12 cellular contexts compared by ENCODE assay signal in the genomic region with DNA sequence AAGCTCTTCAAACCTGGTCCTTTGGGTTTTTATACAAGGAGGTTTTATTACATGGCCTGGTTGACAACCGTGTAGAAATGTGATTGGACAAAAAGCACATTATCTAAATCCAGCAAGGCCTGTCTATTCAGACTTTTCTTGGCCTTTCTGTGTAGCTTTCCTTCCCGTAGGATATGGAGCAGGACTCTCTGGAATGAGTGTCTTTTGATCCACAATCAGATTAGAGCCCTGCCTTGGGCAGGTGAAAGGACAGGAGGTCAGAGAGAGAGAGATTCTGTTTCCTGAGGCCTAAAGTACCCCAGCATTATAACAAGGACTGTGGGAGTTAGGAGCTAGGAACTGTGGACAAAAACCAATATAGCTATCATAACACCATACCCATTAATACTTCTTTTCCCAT.
A peak's percentile ranks its signal among the peaks of the same experiment; 100 is the strongest.
DNase-seq lines count a peak whose midpoint lies in the region; ATAC-seq and TF ChIP-seq lines count a peak whose summit lies in the region.
"Had no signal": no experiment of that assay in that cellular context is flagged by ENCODE, and none has a peak within 500 bp of the region (broad histone marks: within the 10 kb centered on the region; RNA-seq: fewer than 3 reads in every experiment).

No MANE protein-coding gene starts in this region.

- peak overlapping the region; percentile 3; the same call in 1 of the 2 replicates for H2AFZ ChIP-seq in OCI-LY7 (ENCODE audit: low read length)

- H3K36me3 Mint-ChIP-seq in activated T-cell treated with anti-CD3 and anti-CD28 coated beads, Interleukin-2, amount 50 U/mL, for 72 hours (ENCODE audit: insufficient read depth in 2 of 2) = peaks cover 2 to 4% of the 10 kb centered on the region in 2 donors
- peaks cover 5% of the 10 kb centered on the region for H3K36me3 Mint-ChIP-seq in effector memory CD8-positive, alpha-beta T cell (ENCODE audit: insufficient read depth)

- peaks cover 0 to 1% of the 10 kb centered on the region in 2 donors for H3K9me3 Mint-ChIP-seq in activated T-cell treated with anti-CD3 and anti-CD28 coated beads, Interleukin-2, amount 50 U/mL, for 72 hours
- no peaks in the 10 kb centered on the region for H3K9me3 Mint-ChIP-seq in effector memory CD8-positive, alpha-beta T cell
- H3K9me3 Mint-ChIP-seq in stimulated activated naive CD8-positive, alpha-beta T cell treated with anti-CD3 and anti-CD28 coated beads, Interleukin-15, amount 100 ng/mL, for 72 hours = no peaks in the 10 kb centered on the region

- peak overlapping the region; percentile 93 for H3K27ac Mint-ChIP-seq in activated T-cell treated with anti-CD3 and anti-CD28 coated beads, Interleukin-2, amount 50 U/mL, for 72 hours
- H3K27ac Mint-ChIP-seq in effector memory CD8-positive, alpha-beta T cell = peak overlapping the region; percentile 94 to 97
- H3K27ac Mint-ChIP-seq in stimulated activated naive CD8-positive, alpha-beta T cell treated with anti-CD3 and anti-CD28 coated beads, Interleukin-15, amount 100 ng/mL, for 72 hours = peak overlapping the region; percentile 93

- peak overlapping the region; percentile 46 to 77 for H3K4me3 Mint-ChIP-seq in activated T-cell treated with anti-CD3 and anti-CD28 coated beads, Interleukin-2, amount 50 U/mL, for 72 hours
- H3K4me3 Mint-ChIP-seq in effector memory CD8-positive, alpha-beta T cell = peak overlapping the region; percentile 71 to 81
- H3K4me3 Mint-ChIP-seq in stimulated activated naive CD8-positive, alpha-beta T cell treated with anti-CD3 and anti-CD28 coated beads, Interleukin-15, amount 100 ng/mL, for 72 hours = peak overlapping the region; percentile 29 to 68

- POLR2A ChIA-PET in OCI-LY7 (lab: Charles Lee) = no interaction called here
- POLR2A ChIA-PET in GM10248 (lab: Yijun Ruan, JAX) = no interaction called here

- CTCF ChIA-PET in OCI-LY7 (lab: Charles Lee; ENCODE audit: unreplicated experiment) (interaction anchor here (1.2 kb wide), 1 partner anchor 28 kb away, joined by 3 read pairs; no protein-coding TSS in a partner anchor), GM10248 (lab: Yijun Ruan, JAX) (interaction anchor here (1.4 kb wide), 1 partner anchor 22 kb away, joined by 3 read pairs; no protein-coding TSS in a partner anchor)

- no peaks in the 10 kb centered on the region for H3K36me3 ChIP-seq in OCI-LY7 (ENCODE audit: insufficient read depth, low read length)

- H3K27me3 Mint-ChIP-seq in activated T-cell treated with anti-CD3 and anti-CD28 coated beads, Interleukin-2, amount 50 U/mL, for 72 hours (ENCODE audit: low read depth) = no peaks in the 10 kb centered on the region
- no peaks in the 10 kb centered on the region for H3K27me3 Mint-ChIP-seq in effector memory CD8-positive, alpha-beta T cell
- H3K27me3 Mint-ChIP-seq in stimulated activated naive CD8-positive, alpha-beta T cell treated with anti-CD3 and anti-CD28 coated beads, Interleukin-15, amount 100 ng/mL, for 72 hours = no peaks in the 10 kb centered on the region

- H3K79me2 ChIP-seq in OCI-LY7 (ENCODE audit: insufficient read depth, low read depth, low read length) = peaks cover 41% of the 10 kb centered on the region; the same call in 1 of the 2 replicates

- no peak for ATAC-seq in activated T-cell treated with anti-CD3 and anti-CD28 coated beads, Interleukin-2, amount 50 U/mL, for 72 hours (replicated peaks in 1 of 2)
- ATAC-seq in effector memory CD8-positive, alpha-beta T cell (replicated peaks) = no peak
- no peak for ATAC-seq in stimulated activated naive CD8-positive, alpha-beta T cell treated with anti-CD3 and anti-CD28 coated beads, Interleukin-15, amount 100 ng/mL, for 72 hours

- intact Hi-C loops in OCI-LY7 (cut with micrococcal nuclease; ENCODE audit: unreplicated experiment) = no loop called here

- peak overlapping the region; percentile 96 for H3K27ac ChIP-seq in OCI-LY7 (ENCODE audit: low read depth, low read length, poor library complexity, severe bottlenecking)

- H3K9me3 ChIP-seq in OCI-LY7 (ENCODE audit: low read length) = no peaks in the 10 kb centered on the region

- H3K4me3 ChIP-seq in OCI-LY7 (ENCODE audit: low read depth, low read length, poor library complexity, severe bottlenecking) = peak overlapping the region; percentile 34

- H3K9me2 ChIP-seq in OCI-LY7 (ENCODE audit: insufficient read depth, low read length) = no peaks in the 10 kb centered on the region

- no peak for DNase-seq in activated T-cell treated with anti-CD3 and anti-CD28 coated beads, Interleukin-2, amount 50 U/mL, for 72 hours
- no peak for DNase-seq in activated T-cell treated with anti-CD3 and anti-CD28 coated beads, Interleukin-2, amount 50 U/mL, for 1 hour
- DNase-seq in OCI-LY7 (ENCODE audit: low spot score) (no peak), HPDE6-E6E7 (ENCODE audit: extremely low spot score) (no peak), NCI-H2029 treated with DMSO at 0.1 percent for 48 hours (lab: John Stamatoyannopoulos, UW) (no peak), GM10248 (ENCODE audit: extremely low spot score) (no peak)
- DNase-seq in effector memory CD8-positive, alpha-beta T cell = no peak
- DNase-seq in stimulated activated naive CD8-positive, alpha-beta T cell treated with anti-CD3 and anti-CD28 coated beads, Interleukin-15, amount 100 ng/mL, for 72 hours = no peak
- DNase-seq: activated CD8-positive, alpha-beta memory T cell treated with anti-CD3 and anti-CD28 coated beads, Interleukin-2, amount 50 U/mL, for 4 hours; NCI-H2107; occipital lobe; SHP77 treated with DMSO at 0.1 percent for 48 hours had no signal

- no peak for TF ChIP-seq CTCF in OCI-LY7 (conservative IDR thresholded peaks at IDR 0.05; ENCODE audit: low read length)
- TF ChIP-seq CTCF in GM10248 (IDR thresholded peaks at IDR 0.05; ENCODE audit: control extremely low read depth, extremely low read depth, low read depth, missing control alignments) = no peak

- peak overlapping the region; percentile 73 for H3K4me2 ChIP-seq in OCI-LY7 (ENCODE audit: low read length)

- BruUV-seq in OCI-LY7 (replicated peaks; lab: Mats Ljungman, UMichigan) = no TSS peak

- peaks cover 71% of the 10 kb centered on the region for H3K4me1 ChIP-seq in OCI-LY7 (ENCODE audit: insufficient read depth, low read length, poor library complexity, severe bottlenecking)

- no peaks in the 10 kb centered on the region for H4K20me1 ChIP-seq in OCI-LY7 (ENCODE audit: insufficient read depth, low read length)

- peaks cover 77% of the 10 kb centered on the region for H3K4me1 Mint-ChIP-seq in activated T-cell treated with anti-CD3 and anti-CD28 coated beads, Interleukin-2, amount 50 U/mL, for 72 hours (ENCODE audit: low read depth)
- peaks cover 29 to 43% of the 10 kb centered on the region in 2 donors for H3K4me1 Mint-ChIP-seq in effector memory CD8-positive, alpha-beta T cell (ENCODE audit: low read depth in 2 of 2)
- peaks cover 76% of the 10 kb centered on the region for H3K4me1 Mint-ChIP-seq in stimulated activated naive CD8-positive, alpha-beta T cell treated with anti-CD3 and anti-CD28 coated beads, Interleukin-15, amount 100 ng/mL, for 72 hours
